17 cellular contexts compared by ENCODE assay signal in the genomic region with DNA sequence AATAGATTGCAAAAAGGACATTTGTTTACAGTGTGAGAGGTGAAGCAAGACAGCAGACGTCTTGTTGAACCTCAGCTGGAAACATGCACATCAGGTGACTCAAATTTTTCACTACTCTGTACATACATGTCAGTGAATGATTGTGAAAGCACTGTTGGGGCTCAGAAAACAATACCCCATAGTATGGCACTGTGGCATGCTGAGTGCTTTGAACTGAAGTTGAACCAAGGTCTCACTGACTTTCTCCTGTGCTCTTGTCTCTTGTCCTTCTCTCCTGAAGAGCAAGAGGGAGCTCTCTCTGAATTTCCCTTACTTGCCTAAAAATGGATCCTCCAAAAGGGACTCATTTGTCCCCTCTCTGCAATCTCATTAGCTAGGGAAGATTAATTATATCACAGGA. TPM values are rescaled to one million over a fixed set of nuclear protein-coding genes. Genes with fewer than 3 reads are reported as not detected.
DNase-seq lines count a peak whose midpoint lies in the region; ATAC-seq and TF ChIP-seq lines count a peak whose summit lies in the region.
"Had no signal": no experiment of that assay in that cellular context is flagged by ENCODE, and none has a peak within 500 bp of the region (broad histone marks: within the 10 kb centered on the region; RNA-seq: fewer than 3 reads in every experiment).

No MANE protein-coding gene starts in this region.

- dilution Hi-C loops in IMR-90 (cut with HindIII; ENCODE audit: low sequenced_read_pairs, unreplicated experiment) = no loop called here

- TF ChIP-seq EP300 in gastroesophageal sphincter (IDR thresholded peaks at IDR 0.05) = no peak

- H3K4me3 ChIP-seq in IMR-90 (ENCODE audit: insufficient read depth, low read depth, low read length) (no peak overlapping the region), brain microvascular endothelial cell (ENCODE audit: low read depth, low read length) (no peak overlapping the region), gastroesophageal sphincter (no peak overlapping the region)
- H3K4me3 ChIP-seq: pancreas, SJSA1 had no signal

- no peak for TF ChIP-seq RAD21 in IMR-90 (IDR thresholded peaks at IDR 0.05; ENCODE audit: low read length)

- no peak overlapping the region for H3K9ac ChIP-seq in IMR-90 (ENCODE audit: low read depth, low read length)

- H3K4ac ChIP-seq in IMR-90 (ENCODE audit: low read depth, low read length) = no peak overlapping the region

- no peaks in the 10 kb centered on the region for H3K4me1 ChIP-seq in IMR-90 (ENCODE audit: control insufficient read depth, insufficient read depth, low read length)
- no peaks in the 10 kb centered on the region for H3K4me1 ChIP-seq in gastroesophageal sphincter
- H3K4me1 ChIP-seq: Caco-2, pancreas, SJSA1 had no signal

- H3K27me3 ChIP-seq in IMR-90 (ENCODE audit: control insufficient read depth, insufficient read depth, low read length) (no peaks in the 10 kb centered on the region; the same call in none of the 2 replicates), brain microvascular endothelial cell (replicated peaks) (no peaks in the 10 kb centered on the region), gastroesophageal sphincter (no peaks in the 10 kb centered on the region)
- H3K27me3 ChIP-seq: pancreas, SJSA1 had no signal

- H4K5ac ChIP-seq in IMR-90 (ENCODE audit: low read depth, low read length) = no peak overlapping the region

- H2BK20ac ChIP-seq in IMR-90 (ENCODE audit: low read depth, low read length) = no peak overlapping the region

- H3K27me3 Mint-ChIP-seq in stimulated activated naive CD8-positive, alpha-beta T cell treated with anti-CD3 and anti-CD28 coated beads, Interleukin-15, amount 100 ng/mL, for 72 hours = peaks cover 37% of the 10 kb centered on the region

- in situ Hi-C loops in ACHN (cut with HindIII; ENCODE audit: low pct_ligation_motif_present, low pct_unique_long_range_greater_than_20kb, low sequenced_read_pairs) = no loop called here
- in situ Hi-C loops in IMR-90 (cut with MboI; ENCODE audit: low sequenced_read_pairs) = no loop called here
- in situ Hi-C loops in brain microvascular endothelial cell (cut with HindIII; ENCODE audit: low pct_ligation_motif_present, low sequenced_read_pairs) = no loop called here

- H2BK5ac ChIP-seq in IMR-90 (ENCODE audit: low read depth, low read length, poor library complexity, severe bottlenecking) = no peak overlapping the region

- no TSS peak for BruUV-seq in IMR-90 (replicated peaks; lab: Mats Ljungman, UMichigan)

- intact Hi-C loops in IMR-90 (cut with micrococcal nuclease) = no loop called here

- no peak overlapping the region for H3K27ac Mint-ChIP-seq in stimulated activated naive CD8-positive, alpha-beta T cell treated with anti-CD3 and anti-CD28 coated beads, Interleukin-15, amount 100 ng/mL, for 72 hours
- H3K27ac Mint-ChIP-seq: activated CD4-positive, alpha-beta T cell treated with anti-CD3 and anti-CD28 coated beads, Interleukin-2, amount 10 ng/mL, durations not matched to agents 24 days and 14 days had no signal

- no peak overlapping the region for H2AFZ ChIP-seq in IMR-90 (replicated peaks; ENCODE audit: low read length, poor library complexity)

- no peaks in the 10 kb centered on the region for H4K20me1 ChIP-seq in IMR-90 (ENCODE audit: insufficient read depth, low read length)

- H4K91ac ChIP-seq in IMR-90 (ENCODE audit: insufficient read depth, low read depth, low read length) = no peak overlapping the region

- TF ChIP-seq CTCF in IMR-90 (conservative IDR thresholded peaks at IDR 0.05; ENCODE audit: low read depth, low read length) (0 out of 2 replicates have a peak, but pooled peaks have one; percentile 2), brain microvascular endothelial cell (IDR thresholded peaks at IDR 0.05; ENCODE audit: low read depth, low read length, missing control alignments) (peak; percentile 21), gastroesophageal sphincter (IDR thresholded peaks at IDR 0.05) (no peak)

- no peak overlapping the region for H3K18ac ChIP-seq in IMR-90 (ENCODE audit: low read depth, low read length)

- H2BK120ac ChIP-seq in IMR-90 (ENCODE audit: low read depth, low read length) = no peak overlapping the region

- H3K14ac ChIP-seq in IMR-90 (replicated peaks; ENCODE audit: low read depth, low read length) = no peak overlapping the region

- POLR2A ChIA-PET in IMR-90 (lab: Charles Lee; ENCODE audit: unreplicated experiment) = interaction anchor here (0.6 kb wide), 1 partner anchor 111 kb away, joined by 3 read pairs; no protein-coding TSS in a partner anchor

- no peak overlapping the region for H2AK5ac ChIP-seq in IMR-90 (ENCODE audit: low read depth, low read length)

- peaks cover 17% of the 10 kb centered on the region for H3K4me1 Mint-ChIP-seq in stimulated activated naive CD8-positive, alpha-beta T cell treated with anti-CD3 and anti-CD28 coated beads, Interleukin-15, amount 100 ng/mL, for 72 hours
- H3K4me1 Mint-ChIP-seq: activated CD4-positive, alpha-beta T cell treated with anti-CD3 and anti-CD28 coated beads, Interleukin-2, amount 10 ng/mL, durations not matched to agents 24 days and 14 days had no signal

- peaks cover 3% of the 10 kb centered on the region; the same call in 1 of the 2 replicates for H3K9me3 ChIP-seq in IMR-90 (ENCODE audit: control insufficient read depth, insufficient read depth, low read length)
- peaks cover 0 to 8% (median 0%) of the 10 kb centered on the region in 3 donors for H3K9me3 ChIP-seq in gastroesophageal sphincter
- H3K9me3 ChIP-seq: Caco-2, pancreas, SJSA1 had no signal

- H4K8ac ChIP-seq in IMR-90 (ENCODE audit: low read depth in 2 of 2, low read length in 2 of 2) = no peak overlapping the region

- H3K36me3 ChIP-seq in IMR-90 (ENCODE audit: control insufficient read depth, insufficient read depth, low read length) = no peaks in the 10 kb centered on the region
- no peaks in the 10 kb centered on the region for H3K36me3 ChIP-seq in brain microvascular endothelial cell (replicated peaks)
- no peaks in the 10 kb centered on the region for H3K36me3 ChIP-seq in gastroesophageal sphincter
- H3K36me3 ChIP-seq: pancreas, SJSA1 had no signal

- H3K9me3 Mint-ChIP-seq in stimulated activated naive CD8-positive, alpha-beta T cell treated with anti-CD3 and anti-CD28 coated beads, Interleukin-15, amount 100 ng/mL, for 72 hours = peaks cover 13 to 28% of the 10 kb centered on the region in 2 donors

- TF ChIP-seq POLR2A in IMR-90 (IDR thresholded peaks at IDR 0.05; ENCODE audit: low read depth, low read length) (no peak), gastroesophageal sphincter (IDR thresholded peaks at IDR 0.05) (no peak)

- ATAC-seq in IMR-90 (ENCODE audit: low read depth) (no peak), gastroesophageal sphincter (peak; percentile 43), HG02938 (IDR thresholded peaks at IDR 0.05; ENCODE audit: unreplicated experiment) (no peak), HG02759 (IDR thresholded peaks at IDR 0.05; ENCODE audit: unreplicated experiment) (no peak)
- no peak for ATAC-seq in stimulated activated naive CD8-positive, alpha-beta T cell treated with anti-CD3 and anti-CD28 coated beads, Interleukin-15, amount 100 ng/mL, for 72 hours
- ATAC-seq: pancreas had no signal

- CTCF ChIA-PET in IMR-90 (lab: Yijun Ruan, JAX) = interaction anchor here (0.9 to 1.3 kb wide), 4 partner anchors 10 to 20 kb away, joined by 3 to 4 read pairs (median 4); no protein-coding TSS in a partner anchor

- no peak overlapping the region for H3K56ac ChIP-seq in IMR-90 (ENCODE audit: extremely low read depth, insufficient read depth, low read length)

- H3K27ac ChIP-seq in IMR-90 (ENCODE audit: insufficient read depth, low read length) (no peak overlapping the region), brain microvascular endothelial cell (no peak overlapping the region), gastroesophageal sphincter (no peak overlapping the region)
- H3K27ac ChIP-seq: pancreas had no signal

- H2BK15ac ChIP-seq in IMR-90 (ENCODE audit: low read depth, low read length) = no peak overlapping the region

- no CpG with 5 or more reads among the region's 1 CpG for WGBS in IMR-90 (ENCODE audit: extremely low coverage in 2 of 2, insufficient read length in 1 of 2), 2 experiments
- WGBS in gastroesophageal sphincter (ENCODE audit: low coverage in 1 of 2), 2 donors = 0 to 27% methylated on average over 1 of the region's 1 CpG

- DNase-seq in ACHN (peak; percentile 8), IMR-90 (no peak), brain microvascular endothelial cell (no peak), mucosa of gallbladder (ENCODE audit: low spot score) (no peak)
- no peak for DNase-seq in stimulated activated naive CD8-positive, alpha-beta T cell treated with anti-CD3 and anti-CD28 coated beads, Interleukin-15, amount 100 ng/mL, for 72 hours
- DNase-seq: activated CD4-positive, alpha-beta T cell treated with anti-CD3 and anti-CD28 coated beads, Interleukin-2, amount 10 ng/mL, durations not matched to agents 24 days and 14 days; activated naive CD4-positive, alpha-beta T cell treated with Interleukin-2 at 50 U/mL for 16 hours; activated T-cell treated with anti-CD3 and anti-CD28 coated beads for 4 hours; Caco-2; NCI-H187 treated with DMSO at 0.1 percent for 48 hours; NCI-H446; pancreas; substantia nigra had no signal

- no peaks in the 10 kb centered on the region for H3K9me1 ChIP-seq in IMR-90 (ENCODE audit: insufficient read depth, low read length)

- H2AK9ac ChIP-seq in IMR-90 (replicated peaks; ENCODE audit: low read depth, low read length, poor library complexity) = no peak overlapping the region

- no peak overlapping the region; the same call in 1 of the 2 replicates for H3K4me2 ChIP-seq in IMR-90 (ENCODE audit: low read depth, low read length)

- H3K23ac ChIP-seq in IMR-90 (ENCODE audit: low read depth, low read length) = no peak overlapping the region

- H3K4me3 Mint-ChIP-seq in stimulated activated naive CD8-positive, alpha-beta T cell treated with anti-CD3 and anti-CD28 coated beads, Interleukin-15, amount 100 ng/mL, for 72 hours = no peak overlapping the region
- H3K4me3 Mint-ChIP-seq: activated CD4-positive, alpha-beta T cell treated with anti-CD3 and anti-CD28 coated beads, Interleukin-2, amount 10 ng/mL, durations not matched to agents 24 days and 14 days had no signal

- H3K79me1 ChIP-seq in IMR-90 (ENCODE audit: low read depth in 1 of 2, low read length in 2 of 2) = no peaks in the 10 kb centered on the region

RNA-seq across cellular contexts. Expression of gene NEDD4, which starts 24.5 kb away (rescaled TPM):
- 80.7 and 106 TPM in 2 replicates for total RNA-seq in IMR-90 (2012; rRNA removed)
- 24.6 and 27.4 TPM in 2 replicates for polyA plus RNA-seq in IMR-90 (2012; rRNA removed)
- 5.2 and 6.1 TPM in 2 replicates for polyA plus RNA-seq in IMR-90 (2012; cell fraction: cytosol; rRNA removed)
- 4.6 and 39.1 TPM in 2 replicates for polyA plus RNA-seq in IMR-90 (2012; cell fraction: nucleus; rRNA removed; ENCODE audit: low replicate concordance)
- total RNA-seq in gastroesophageal sphincter = 10 to 100 TPM; 26.8 to 43.9 (median 40.0) TPM
- total RNA-seq in mucosa of gallbladder = 14.4 TPM

Comparison
In these comparisons a context has a peak if more than half of its experiments do, and no peak if none do; other contexts are left out.
1. CTCF ChIP-seq: peak in IMR-90 (single experiment) and brain microvascular endothelial cell (single experiment); none in gastroesophageal sphincter (0 of 4).